ENCODE assay signal across 14 cellular contexts in the genomic region with DNA sequence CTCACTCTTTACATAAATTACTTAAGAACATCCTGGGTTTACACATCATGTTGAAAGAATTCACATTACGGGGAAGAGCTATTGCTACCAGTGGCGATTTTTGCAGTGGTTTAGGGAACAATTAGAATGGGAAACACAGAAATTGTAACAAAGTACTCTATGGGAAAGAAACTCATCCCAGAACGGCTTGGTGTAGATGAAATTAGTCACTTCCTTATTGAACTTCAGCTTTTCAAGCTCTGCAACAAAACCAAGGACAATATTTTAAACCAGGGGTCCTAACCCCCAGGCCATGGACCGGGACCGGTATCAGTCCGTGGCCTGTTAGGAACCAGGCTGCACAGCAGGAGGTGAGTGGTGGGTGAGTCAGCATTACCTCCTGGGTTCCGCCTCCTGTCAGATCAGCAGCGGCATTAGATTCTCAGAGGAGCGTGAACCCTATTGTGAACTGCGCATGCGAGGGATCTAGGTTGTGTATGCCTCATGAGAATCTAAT. TPM values are rescaled to one million over a fixed set of nuclear protein-coding genes. Genes with fewer than 3 reads are reported as not detected.
DNase-seq lines count a peak whose midpoint lies in the region; ATAC-seq and TF ChIP-seq lines count a peak whose summit lies in the region.
"Had no signal": no experiment of that assay in that cellular context is flagged by ENCODE, and none has a peak within 500 bp of the region (broad histone marks: within the 10 kb centered on the region; RNA-seq: fewer than 3 reads in every experiment).

No MANE protein-coding gene starts in this region.

- in situ Hi-C loops in ACHN (cut with HindIII; ENCODE audit: low pct_ligation_motif_present, low pct_unique_long_range_greater_than_20kb, low sequenced_read_pairs): no loop called here

- H3K4me3 ChIP-seq in fibroblast of mammary gland (ENCODE audit: control insufficient read depth, low read depth, low read length): no peak overlapping the region
- H3K4me3 ChIP-seq: skin epidermis, uterus had no signal

- ATAC-seq in left lobe of liver: no peak
- ATAC-seq: stimulated activated naive CD8-positive, alpha-beta T cell treated with anti-CD3 and anti-CD28 coated beads, Interleukin-15, amount 100 ng/mL, for 72 hours had no signal

- TF ChIP-seq CTCF in fibroblast of mammary gland (conservative IDR thresholded peaks at IDR 0.05; ENCODE audit: control insufficient read depth, insufficient read depth, low read depth, low read length): no peak
- TF ChIP-seq CTCF in GM10266 (IDR thresholded peaks at IDR 0.05; ENCODE audit: control insufficient read depth, insufficient read depth, low read depth, missing control alignments): no peak

- peak; percentile 57 for DNase-seq in ACHN
- peak; percentile 15 for DNase-seq in HS-5 (ENCODE audit: low read depth)
- DNase-seq in T1000 (lab: John Stamatoyannopoulos, UW): peak; percentile 53
- DNase-seq in fibroblast of mammary gland (ENCODE audit: low read depth): peak; percentile 2
- DNase-seq in GDM1 (lab: John Stamatoyannopoulos, UW): no peak
- no peak for DNase-seq in left lobe of liver (ENCODE audit: low spot score)
- no peak for DNase-seq in NCI-H526 treated with DMSO at 0.1 percent for 48 hours (lab: John Stamatoyannopoulos, UW)
- DNase-seq in GM10266 (ENCODE audit: extremely low spot score): no peak
- DNase-seq: activated CD4-positive, alpha-beta memory T cell treated with anti-CD3 and anti-CD28 coated beads, Interleukin-2, amount 10 ng/mL, durations not matched to agents 7 days and 5 days; NCI-H82; SHP77 treated with DMSO at 0.1 percent for 48 hours; stimulated activated naive CD8-positive, alpha-beta T cell treated with anti-CD3 and anti-CD28 coated beads, Interleukin-15, amount 100 ng/mL, for 72 hours; uterus had no signal

RNA-seq across cellular contexts. Expression of gene FICD, which starts 32.3 kb away (rescaled TPM):
- total RNA-seq in left lobe of liver: 4.6 TPM

Comparison
In these comparisons a context has a peak if more than half of its experiments do, and no peak if none do; other contexts are left out.
1. DNase-seq: peak in ACHN (single experiment), HS-5 (single experiment), T1000 (single experiment) and fibroblast of mammary gland (single experiment); none in GDM1 (single experiment), left lobe of liver (single experiment), NCI-H526 treated with DMSO at 0.1 percent for 48 hours (single experiment) and GM10266 (single experiment).